8 cellular contexts compared by ENCODE assay signal in genomic region chr4:39032218-39033085, GRCh38. TPM values are rescaled to one million over a fixed set of nuclear protein-coding genes. Genes with fewer than 3 reads are reported as not detected.
DNase-seq lines count a peak whose midpoint lies in the region; ATAC-seq and TF ChIP-seq lines count a peak whose summit lies in the region.

Gene TMEM156 (minus strand): TSS chr4:39032409. CDS start chr4:39032313, 96 bp downstream.

- TF ChIP-seq POLR2A in transverse colon (IDR thresholded peaks at IDR 0.05) = peak; percentile 54

- H2AFZ ChIP-seq in SU-DHL-6 (ENCODE audit: low read depth, low read length, severe bottlenecking) = peak within 1 kb of the TSS; percentile 84

- H3K9ac ChIP-seq in SU-DHL-6 (ENCODE audit: low read length) = peak within 1 kb of the TSS; percentile 66

- H3K4me3 ChIP-seq in SU-DHL-6 (ENCODE audit: insufficient read depth, low read length, poor library complexity, severe bottlenecking) (peak within 1 kb of the TSS; percentile 73), fibroblast of villous mesenchyme (ENCODE audit: low read depth, low read length) (no peak within 1 kb of the TSS), transverse colon (peak within 1 kb of the TSS in 2 of 4 donors; percentile 2 to 13)

- TF ChIP-seq EP300 in transverse colon (IDR thresholded peaks at IDR 0.05; ENCODE audit: low read depth) = no peak

- in situ Hi-C loops in transverse colon (cut with MboI; ENCODE audit: low pct_ligation_motif_present in 1 of 4, low pct_unique_long_range_greater_than_20kb in 1 of 4, low sequenced_read_pairs in 3 of 4) = no loop called here

- peaks cover 75% of the 10 kb centered on the region for H3F3A ChIP-seq in SU-DHL-6 (ENCODE audit: insufficient read depth)

- no peaks in the 10 kb centered on the region for H3K36me3 ChIP-seq in SU-DHL-6 (ENCODE audit: low read length)
- H3K36me3 ChIP-seq in transverse colon = no peaks in the 10 kb centered on the region

- peaks cover 0 to 8% (median 0%) of the 10 kb centered on the region in 4 donors for H3K4me1 ChIP-seq in transverse colon

- intact Hi-C loops in transverse colon (cut with DNase I; ENCODE audit: low total_unique reads) = no loop called here

- H3K27ac ChIP-seq in SU-DHL-6 (ENCODE audit: low read depth, low read length) = peak within 1 kb of the TSS; percentile 93
- peak within 1 kb of the TSS; percentile 28 to 61 (median 44) for H3K27ac ChIP-seq in transverse colon

- no peak for TF ChIP-seq CTCF in SU-DHL-6 (IDR thresholded peaks at IDR 0.05; ENCODE audit: insufficient read depth, low read length, poor library complexity, severe bottlenecking)
- no peak for TF ChIP-seq CTCF in fibroblast of villous mesenchyme (IDR thresholded peaks at IDR 0.05; ENCODE audit: insufficient read depth, low read depth, low read length)
- TF ChIP-seq CTCF in transverse colon (IDR thresholded peaks at IDR 0.05) = no peak

- ATAC-seq in GM19372 (IDR thresholded peaks at IDR 0.05; ENCODE audit: low read depth, unreplicated experiment) = peak; percentile 52
- ATAC-seq in HG03342 (IDR thresholded peaks at IDR 0.05; ENCODE audit: unreplicated experiment) = peak; percentile 59

- H3K9me3 ChIP-seq in SU-DHL-6 (ENCODE audit: insufficient read depth, low read length) (no peaks in the 10 kb centered on the region), transverse colon (no peaks in the 10 kb centered on the region)

- no peaks in the 10 kb centered on the region for H4K20me1 ChIP-seq in SU-DHL-6 (ENCODE audit: low read depth, low read length)

- no peaks in the 10 kb centered on the region for H3K9me2 ChIP-seq in SU-DHL-6 (replicated peaks; ENCODE audit: insufficient read depth, low read length)

- peaks cover 39% of the 10 kb centered on the region for H3K79me2 ChIP-seq in SU-DHL-6 (ENCODE audit: insufficient read depth, low read length)

- DNase-seq in COLO668 (lab: John Stamatoyannopoulos, UW; ENCODE audit: unreplicated experiment) = peak; percentile 13
- peak; percentile 73 for DNase-seq in fibroblast of villous mesenchyme (ENCODE audit: low read depth)
- no peak for DNase-seq in transverse colon
- DNase-seq in HuH-7.5 (ENCODE audit: low spot score) = no peak
- DNase-seq in NCI-H1048 (lab: John Stamatoyannopoulos, UW) = no peak

- H3K4me2 ChIP-seq in SU-DHL-6 (ENCODE audit: low read depth, low read length, poor library complexity, severe bottlenecking) = peak within 1 kb of the TSS; percentile 99

- H3K27me3 ChIP-seq in SU-DHL-6 (ENCODE audit: low read length) = no peaks in the 10 kb centered on the region
- no peaks in the 10 kb centered on the region for H3K27me3 ChIP-seq in transverse colon

- WGBS in transverse colon (ENCODE audit: low coverage in 1 of 2), 2 donors = 49 to 55% methylated on average over 3 to 5 of the region's 5 CpGs

RNA-seq across cellular contexts. Expression of gene TMEM156, which starts in this region (rescaled TPM):
- total RNA-seq in fibroblast of villous mesenchyme (under 0.01 TPM in 1 of 2 replicates, not detected in the other), transverse colon (1 to 10 TPM in 1 of 4 donors, under 1 TPM in 1, not detected in 2; 0.96 to 2.9 TPM)

Comparison
In these comparisons a context has a peak if more than half of its experiments do, and no peak if none do; other contexts are left out.
1. Peak in DNase-seq in fibroblast of villous mesenchyme; RNA of the gene not detected or under 1 TPM.